Comparison of ENCODE assay signal across 24 cellular contexts in genomic region chr20:16081421-16081820, GRCh38.
"Had no signal": no experiment of that assay in that cellular context is flagged by ENCODE, and none has a peak within 500 bp of the region (broad histone marks: within the 10 kb centered on the region; RNA-seq: fewer than 3 reads in every experiment).

No MANE protein-coding gene starts in this region.

- H3K27me3 ChIP-seq: breast epithelium had no signal

- H3K27ac Mint-ChIP-seq: activated CD8-positive, alpha-beta T cell treated with anti-CD3 and anti-CD28 coated beads, Interleukin-2, amount 10 ng/mL, durations not matched to agents 7 days and 5 days; activated naive CD4-positive, alpha-beta T cell treated with anti-CD3 and anti-CD28 coated beads, Interleukin-2, amount 50 U/mL, for 24 hours; T-helper 1 cell treated with Interleukin-12 subunit alpha and Interleukin-12 subunit beta and Interleukin-4 antibody, amounts not matched to agents 30 μg/mL and 1 μg/mL, for 36 hours had no signal

- DNase-seq: activated CD4-positive, alpha-beta T cell treated with anti-CD3 and anti-CD28 coated beads for 48 hours; activated CD4-positive, alpha-beta T cell treated with anti-CD3 and anti-CD28 coated beads, Interleukin-2, amount 50 U/mL, for 4 hours; activated CD4-positive, CD25-positive, alpha-beta regulatory T cell treated with anti-CD3 and anti-CD28 coated beads, Interleukin-2, amount 50 U/mL, for 72 hours; activated CD8-positive, alpha-beta memory T cell treated with anti-CD3 and anti-CD28 coated beads, Interleukin-2, amount 50 U/mL, for 48 hours; activated CD8-positive, alpha-beta T cell treated with anti-CD3 and anti-CD28 coated beads, Interleukin-2, amount 10 ng/mL, durations not matched to agents 7 days and 5 days; activated naive CD4-positive, alpha-beta T cell; activated T-cell treated with anti-CD3 and anti-CD28 coated beads, Interleukin-2, amount 50 U/mL, for 1 hour; aorta; caudate nucleus; KBM-7; NCI-H1092; NCI-H1417; NCI-H2029; NCI-H2107; NCI-H2171 treated with DMSO at 0.1 percent for 48 hours; NCI-H226; NCI-H526 treated with DMSO at 0.1 percent for 48 hours; NCI-H82; OCI-M1; SHP77 treated with DMSO at 0.1 percent for 48 hours had no signal

- H3K36me3 Mint-ChIP-seq: activated naive CD4-positive, alpha-beta T cell treated with anti-CD3 and anti-CD28 coated beads, Interleukin-2, amount 50 U/mL, for 24 hours had no signal

- H3K36me3 ChIP-seq: breast epithelium had no signal

- H3K9me3 ChIP-seq: breast epithelium had no signal

- H3K27ac ChIP-seq: breast epithelium had no signal

- H3K4me3 ChIP-seq: breast epithelium had no signal

- ATAC-seq: activated CD8-positive, alpha-beta T cell treated with anti-CD3 and anti-CD28 coated beads, Interleukin-2, amount 10 ng/mL, durations not matched to agents 7 days and 5 days; Panc1 had no signal

- H3K4me1 ChIP-seq: breast epithelium had no signal

- H3K4me3 Mint-ChIP-seq: activated CD8-positive, alpha-beta T cell treated with anti-CD3 and anti-CD28 coated beads, Interleukin-2, amount 10 ng/mL, durations not matched to agents 7 days and 5 days; activated naive CD4-positive, alpha-beta T cell treated with anti-CD3 and anti-CD28 coated beads, Interleukin-2, amount 50 U/mL, for 24 hours; T-helper 1 cell treated with Interleukin-12 subunit alpha and Interleukin-12 subunit beta and Interleukin-4 antibody, amounts not matched to agents 30 μg/mL and 1 μg/mL, for 36 hours had no signal

- H3K4me1 Mint-ChIP-seq: activated naive CD4-positive, alpha-beta T cell treated with anti-CD3 and anti-CD28 coated beads, Interleukin-2, amount 50 U/mL, for 24 hours had no signal
